Comparison of ENCODE assay signal across 8 cellular contexts in genomic region chr6:149318581-149319286, GRCh38. TPM values are rescaled to one million over a fixed set of nuclear protein-coding genes. Genes with fewer than 3 reads are reported as not detected.
DNase-seq lines count a peak whose midpoint lies in the region; ATAC-seq and TF ChIP-seq lines count a peak whose summit lies in the region.

No MANE protein-coding gene starts in this region.

- in situ Hi-C loops in HAP-1 (cut with MboI; ENCODE audit: low sequenced_read_pairs): no loop called here

- peak overlapping the region; percentile 22; the same call in 1 of the 2 replicates for H3K27ac ChIP-seq in PC-3 (ENCODE audit: low read length)

- peak overlapping the region; percentile 85 for H3K4me2 ChIP-seq in PC-3 (ENCODE audit: low read length)

- intact Hi-C loops in activated CD4-positive, alpha-beta T cell treated with anti-CD3 and anti-CD28 coated beads, Interleukin-2, amount 10 ng/mL, durations not matched to agents 24 days and 14 days (cut with micrococcal nuclease): loop anchor here (1.0 to 5.0 kb wide), 12 partner anchors 48 to 285 kb away; no protein-coding TSS in a partner anchor
- intact Hi-C loops in PC-3 (cut with micrococcal nuclease): loop anchor here (5.0 kb wide), 1 partner anchor 236 kb away; no protein-coding TSS in a partner anchor

- CTCF ChIA-PET in PC-3 (lab: Charles Lee): no interaction called here

- H3K9me3 ChIP-seq in HAP-1 (no peaks in the 10 kb centered on the region), PC-3 (ENCODE audit: low read length) (no peaks in the 10 kb centered on the region), mononuclear cell (ENCODE audit: low read depth, low read length) (no peaks in the 10 kb centered on the region)

- no peak for DNase-seq in activated CD4-positive, alpha-beta T cell treated with anti-CD3 and anti-CD28 coated beads, Interleukin-2, amount 10 ng/mL, durations not matched to agents 24 days and 14 days
- no peak for DNase-seq in activated CD4-positive, alpha-beta T cell treated with anti-CD3 and anti-CD28 coated beads for 4 hours
- DNase-seq in HAP-1 (ENCODE audit: low spot score in 2 of 2) (peak in 1 of 2 experiments; percentile 21), PC-3 (peak; percentile 18), choroid plexus epithelial cell (ENCODE audit: low read depth) (no peak), NCI-H1048 (lab: John Stamatoyannopoulos, UW) (no peak)

- POLR2A ChIA-PET in PC-3 (lab: Charles Lee; ENCODE audit: unreplicated experiment): interaction anchor here (0.6 to 0.8 kb wide), 2 partner anchors 29 to 287 kb away, joined by 4 to 8 read pairs; no protein-coding TSS in a partner anchor

- peak overlapping the region; percentile 89 for H3K4me3 ChIP-seq in HAP-1
- peak overlapping the region; percentile 84 for H3K4me3 ChIP-seq in PC-3 (ENCODE audit: low read length)
- H3K4me3 ChIP-seq in choroid plexus epithelial cell (ENCODE audit: low read depth, low read length): peak overlapping the region; percentile 89
- peak overlapping the region; percentile 58 for H3K4me3 ChIP-seq in mononuclear cell (ENCODE audit: low read length)

- H3K36me3 ChIP-seq in HAP-1 (replicated peaks) (no peaks in the 10 kb centered on the region), PC-3 (ENCODE audit: low read depth, low read length) (no peaks in the 10 kb centered on the region)

- H4K20me1 ChIP-seq in PC-3 (ENCODE audit: low read length): peaks cover 25% of the 10 kb centered on the region

- H3K36me3 Mint-ChIP-seq in activated CD4-positive, alpha-beta T cell treated with anti-CD3 and anti-CD28 coated beads, Interleukin-2, amount 10 ng/mL, durations not matched to agents 24 days and 14 days (ENCODE audit: low read depth): peaks cover 39% of the 10 kb centered on the region

- ATAC-seq in PC-3 (no peak), HG02571 (IDR thresholded peaks at IDR 0.05; ENCODE audit: unreplicated experiment) (no peak)

- H3K9me3 Mint-ChIP-seq in activated CD4-positive, alpha-beta T cell treated with anti-CD3 and anti-CD28 coated beads, Interleukin-2, amount 10 ng/mL, durations not matched to agents 24 days and 14 days: peaks cover 2% of the 10 kb centered on the region

- H2AFZ ChIP-seq in PC-3 (ENCODE audit: low read length): no peak overlapping the region

- no peaks in the 10 kb centered on the region for H3K27me3 Mint-ChIP-seq in activated CD4-positive, alpha-beta T cell treated with anti-CD3 and anti-CD28 coated beads, Interleukin-2, amount 10 ng/mL, durations not matched to agents 24 days and 14 days

- no peaks in the 10 kb centered on the region for H3F3A ChIP-seq in PC-3 (ENCODE audit: low read length, unreplicated experiment)

- H3K4me1 Mint-ChIP-seq in activated CD4-positive, alpha-beta T cell treated with anti-CD3 and anti-CD28 coated beads, Interleukin-2, amount 10 ng/mL, durations not matched to agents 24 days and 14 days: peaks cover 43% of the 10 kb centered on the region

- H3K79me2 ChIP-seq in PC-3 (ENCODE audit: low read length): peaks cover 67% of the 10 kb centered on the region

- peak overlapping the region; percentile 99 for H3K27ac Mint-ChIP-seq in activated CD4-positive, alpha-beta T cell treated with anti-CD3 and anti-CD28 coated beads, Interleukin-2, amount 10 ng/mL, durations not matched to agents 24 days and 14 days

- peak overlapping the region; percentile 91 for H3K4me3 Mint-ChIP-seq in activated CD4-positive, alpha-beta T cell treated with anti-CD3 and anti-CD28 coated beads, Interleukin-2, amount 10 ng/mL, durations not matched to agents 24 days and 14 days

- H3K27me3 ChIP-seq in HAP-1 (ENCODE audit: low read depth) (no peaks in the 10 kb centered on the region), PC-3 (ENCODE audit: low read length) (no peaks in the 10 kb centered on the region), mononuclear cell (ENCODE audit: insufficient read depth, low read length) (no peaks in the 10 kb centered on the region)

- BruUV-seq in PC-3 (replicated peaks; lab: Mats Ljungman, UMichigan): TSS peak; percentile 31

- H3K4me1 ChIP-seq in HAP-1 (peaks cover 34% of the 10 kb centered on the region), PC-3 (ENCODE audit: insufficient read depth, low read length) (peaks cover 41% of the 10 kb centered on the region), mononuclear cell (ENCODE audit: insufficient read depth, low read length) (peaks cover 16% of the 10 kb centered on the region)

- no peak for TF ChIP-seq CTCF in PC-3 (conservative IDR thresholded peaks at IDR 0.05; ENCODE audit: low read depth, low read length)
- TF ChIP-seq CTCF in choroid plexus epithelial cell (conservative IDR thresholded peaks at IDR 0.05; ENCODE audit: low read depth, low read length): no peak

- peak overlapping the region; percentile 74; the same call in 1 of the 2 replicates for H3K9ac ChIP-seq in PC-3 (ENCODE audit: low read length)

- no peaks in the 10 kb centered on the region for H3K9me2 ChIP-seq in PC-3 (replicated peaks; ENCODE audit: low read length)

RNA-seq across cellular contexts. Expression of gene TAB2, which starts 1.2 kb away (rescaled TPM):
- 135 and 136 TPM in 2 replicates for total RNA-seq in activated CD4-positive, alpha-beta T cell treated with anti-CD3 and anti-CD28 coated beads, Interleukin-2, amount 10 ng/mL, durations not matched to agents 24 days and 14 days
- 14.7 and 18.5 TPM in 2 replicates for total RNA-seq in PC-3 (2014; rRNA removed)
- total RNA-seq in mononuclear cell: 118 TPM
